In the genomic region with DNA sequence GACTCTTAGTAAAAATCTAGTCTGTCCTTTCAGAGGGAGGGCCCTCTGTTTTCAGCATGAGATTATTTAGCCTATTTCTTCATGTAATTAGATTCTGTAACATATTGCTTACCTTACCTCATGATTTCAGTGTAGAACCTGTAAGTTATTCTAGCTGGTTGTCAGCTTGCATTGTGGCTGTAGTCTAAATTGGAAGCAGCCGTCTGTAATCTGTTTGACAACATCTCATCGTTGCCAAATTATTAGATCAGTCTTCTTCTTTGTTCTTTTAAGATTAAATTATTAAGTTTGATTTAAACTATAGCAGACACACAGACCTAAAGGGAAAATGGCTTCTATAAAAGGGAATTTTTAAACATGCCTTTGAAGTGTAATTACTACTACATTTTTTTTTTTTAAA, we compare ENCODE assay signal across 15 cellular contexts. TPM values are rescaled to one million over a fixed set of nuclear protein-coding genes. Genes with fewer than 3 reads are reported as not detected.
DNase-seq lines count a peak whose midpoint lies in the region; ATAC-seq and TF ChIP-seq lines count a peak whose summit lies in the region.
"Had no signal": no experiment of that assay in that cellular context is flagged by ENCODE, and none has a peak within 500 bp of the region (broad histone marks: within the 10 kb centered on the region; RNA-seq: fewer than 3 reads in every experiment).

No MANE protein-coding gene starts in this region.

- H3K9me3 Mint-ChIP-seq in WTC11 (no peaks in the 10 kb centered on the region), glutamatergic neuron (ENCODE audit: unreplicated experiment) (peaks cover 10% of the 10 kb centered on the region)
- H3K9me3 Mint-ChIP-seq: CD8-positive, alpha-beta T cell; GM23338 had no signal

- CTCF ChIA-PET in WTC11 (lab: Charles Lee) = interaction anchor here (0.8 kb wide), 1 partner anchor 19 kb away, joined by 3 read pairs; no protein-coding TSS in a partner anchor

- no peak for ATAC-seq in WTC11
- no peak for ATAC-seq in HG02870 (IDR thresholded peaks at IDR 0.05; ENCODE audit: unreplicated experiment)
- ATAC-seq in GM19324 (IDR thresholded peaks at IDR 0.05; ENCODE audit: low FRiP score, unreplicated experiment) = no peak
- ATAC-seq: A549; CD8-positive, alpha-beta T cell; GM12878; GM23338 had no signal

- H3K36me3 Mint-ChIP-seq in WTC11 (peaks cover 3% of the 10 kb centered on the region; the same call in 1 of the 2 replicates), glutamatergic neuron (ENCODE audit: unreplicated experiment) (no peaks in the 10 kb centered on the region)

- TF ChIP-seq CTCF in WTC11 (IDR thresholded peaks at IDR 0.05) (no peak), glutamatergic neuron (IDR thresholded peaks at IDR 0.05; ENCODE audit: partially characterized antibody, unreplicated experiment) (no peak)

- POLR2A ChIA-PET in WTC11 (lab: Charles Lee) = no interaction called here

- H3K4me1 Mint-ChIP-seq in WTC11 = peaks cover 42% of the 10 kb centered on the region
- peaks cover 57% of the 10 kb centered on the region for H3K4me1 Mint-ChIP-seq in glutamatergic neuron (ENCODE audit: low read depth, unreplicated experiment)

- peak overlapping the region; percentile 14; the same call in 1 of the 2 replicates for H3K27ac Mint-ChIP-seq in WTC11
- H3K27ac Mint-ChIP-seq in glutamatergic neuron (ENCODE audit: unreplicated experiment) = peak overlapping the region; percentile 57
- H3K27ac Mint-ChIP-seq: CD8-positive, alpha-beta T cell; GM23338 had no signal

- H3K4me3 Mint-ChIP-seq in WTC11 = no peak overlapping the region
- H3K4me3 Mint-ChIP-seq in glutamatergic neuron (ENCODE audit: unreplicated experiment) = peak overlapping the region; percentile 51
- H3K4me3 Mint-ChIP-seq: CD8-positive, alpha-beta T cell; GM23338 had no signal

- H3K27me3 Mint-ChIP-seq in WTC11 (ENCODE audit: low read depth) (no peaks in the 10 kb centered on the region), glutamatergic neuron (ENCODE audit: unreplicated experiment) (peaks cover 3% of the 10 kb centered on the region)

- DNase-seq in NCI-H69 (lab: John Stamatoyannopoulos, UW) = peak; percentile 33
- DNase-seq in NCI-H82 treated with DMSO at 0.1 percent for 48 hours (lab: John Stamatoyannopoulos, UW; ENCODE audit: unreplicated experiment) = peak; percentile 86
- DNase-seq in WTC11 (ENCODE audit: low spot score) = no peak
- no peak for DNase-seq in glutamatergic neuron
- DNase-seq in NCI-H2107 treated with DMSO at 0.1 percent for 48 hours (lab: John Stamatoyannopoulos, UW; ENCODE audit: unreplicated experiment) = no peak
- DNase-seq: BE2C; CD8-positive, alpha-beta T cell; COR-L47; DMS53; H7 had no signal

TF ChIP-seq in WTC11, 78 proteins besides CTCF, POLR2A, EP300 and RAD21:
- TF ChIP-seq ZNF317 (CRISPR knock-in tag; IDR thresholded peaks at IDR 0.05; ENCODE audit: borderline replicate concordance, low read depth) (no peak), NR3C1 (CRISPR knock-in tag; conservative IDR thresholded peaks at IDR 0.05; ENCODE audit: low read depth) (no peak), MYBL2 (CRISPR knock-in tag; IDR thresholded peaks at IDR 0.05) (no peak), ZBTB21 (CRISPR knock-in tag; IDR thresholded peaks at IDR 0.05; ENCODE audit: borderline replicate concordance) (no peak), FOXK1 (CRISPR knock-in tag; IDR thresholded peaks at IDR 0.05) (no peak), ETV6 (CRISPR knock-in tag; IDR thresholded peaks at IDR 0.05) (no peak)
- TF ChIP-seq, protein P1, sequence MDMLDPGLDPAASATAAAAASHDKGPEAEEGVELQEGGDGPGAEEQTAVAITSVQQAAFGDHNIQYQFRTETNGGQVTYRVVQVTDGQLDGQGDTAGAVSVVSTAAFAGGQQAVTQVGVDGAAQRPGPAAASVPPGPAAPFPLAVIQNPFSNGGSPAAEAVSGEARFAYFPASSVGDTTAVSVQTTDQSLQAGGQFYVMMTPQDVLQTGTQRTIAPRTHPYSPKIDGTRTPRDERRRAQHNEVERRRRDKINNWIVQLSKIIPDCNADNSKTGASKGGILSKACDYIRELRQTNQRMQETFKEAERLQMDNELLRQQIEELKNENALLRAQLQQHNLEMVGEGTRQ (CRISPR knock-in tag; IDR thresholded peaks at IDR 0.05) = no peak
- TF ChIP-seq, protein P2, sequence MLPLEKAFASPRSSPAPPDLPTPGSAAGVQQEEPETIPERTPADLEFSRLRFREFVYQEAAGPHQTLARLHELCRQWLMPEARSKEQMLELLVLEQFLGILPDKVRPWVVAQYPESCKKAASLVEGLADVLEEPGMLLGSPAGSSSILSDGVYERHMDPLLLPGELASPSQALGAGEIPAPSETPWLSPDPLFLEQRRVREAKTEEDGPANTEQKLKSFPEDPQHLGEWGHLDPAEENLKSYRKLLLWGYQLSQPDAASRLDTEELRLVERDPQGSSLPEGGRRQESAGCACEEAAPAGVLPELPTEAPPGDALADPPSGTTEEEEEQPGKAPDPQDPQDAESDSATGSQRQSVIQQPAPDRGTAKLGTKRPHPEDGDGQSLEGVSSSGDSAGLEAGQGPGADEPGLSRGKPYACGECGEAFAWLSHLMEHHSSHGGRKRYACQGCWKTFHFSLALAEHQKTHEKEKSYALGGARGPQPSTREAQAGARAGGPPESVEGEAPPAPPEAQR (CRISPR knock-in tag; IDR thresholded peaks at IDR 0.05) = no peak

RNA-seq across cellular contexts. Expression of a gene that starts 34.8 kb away (rescaled TPM):
- 29.7 to 33.1 TPM (median 32.0 TPM) in 3 replicates for total RNA-seq in WTC11 (2021)
- 120 TPM for total RNA-seq in glutamatergic neuron (ENCODE audit: unreplicated experiment)

Comparison
In these comparisons a context has a peak if more than half of its experiments do, and no peak if none do; other contexts are left out.
1. DNase-seq: peak in NCI-H69 (single experiment) and NCI-H82 treated with DMSO at 0.1 percent for 48 hours (single experiment); none in WTC11 (single experiment), glutamatergic neuron (single experiment) and NCI-H2107 treated with DMSO at 0.1 percent for 48 hours (single experiment).